ENCODE assay signal across 1 cellular context in the genomic region with DNA sequence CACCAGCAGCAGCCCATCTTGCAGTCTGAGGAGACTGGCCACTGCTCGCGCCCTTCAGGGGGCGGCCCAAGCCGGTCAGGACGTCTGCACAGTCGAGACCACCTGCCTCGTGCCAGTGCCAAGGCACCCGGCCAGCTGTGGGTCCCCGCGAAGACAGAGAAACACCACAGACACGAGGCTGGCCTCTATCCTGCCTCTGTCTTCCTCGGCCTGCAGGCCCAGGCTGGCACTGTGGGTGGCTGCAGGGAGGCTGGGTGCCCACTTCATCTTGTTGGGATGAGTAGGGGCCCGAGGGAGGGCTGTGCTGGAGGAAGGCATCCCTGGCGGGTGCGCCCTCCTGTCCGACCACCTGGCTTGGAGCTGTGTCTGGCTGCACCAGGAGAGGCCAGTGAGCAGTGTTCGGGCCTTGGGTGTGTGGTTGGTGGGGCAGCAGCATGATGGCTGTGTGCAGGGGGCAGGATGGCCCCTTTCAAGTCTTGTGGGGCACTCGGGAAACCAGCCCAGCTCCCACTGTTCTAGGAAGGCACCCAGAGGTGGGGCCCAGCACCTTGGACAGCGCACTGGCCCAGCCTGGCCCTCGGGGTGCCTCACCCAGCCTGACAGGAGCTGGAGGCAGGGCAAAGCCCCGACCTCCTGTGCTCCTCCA.
TF ChIP-seq lines count a peak whose summit lies in the region.

No MANE protein-coding gene starts in this region.

TF ChIP-seq in HepG2, 621 proteins besides CTCF, POLR2A, EP300 and RAD21 (continued from another document and continues in another):
- TF ChIP-seq, protein P1, sequence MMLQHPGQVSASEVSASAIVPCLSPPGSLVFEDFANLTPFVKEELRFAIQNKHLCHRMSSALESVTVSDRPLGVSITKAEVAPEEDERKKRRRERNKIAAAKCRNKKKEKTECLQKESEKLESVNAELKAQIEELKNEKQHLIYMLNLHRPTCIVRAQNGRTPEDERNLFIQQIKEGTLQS (CRISPR knock-in tag; IDR thresholded peaks at IDR 0.05): peak; percentile 75
- TF ChIP-seq ZNF367 (CRISPR knock-in tag; IDR thresholded peaks at IDR 0.05; ENCODE audit: borderline replicate concordance) (no peak; the same call in 1 of the 2 replicates), ZNF773 (CRISPR knock-in tag; IDR thresholded peaks at IDR 0.05; ENCODE audit: borderline replicate concordance) (peak; percentile 83; the same call in 1 of the 2 replicates), MIXL1 (CRISPR knock-in tag; IDR thresholded peaks at IDR 0.05) (0 out of 2 replicates have a peak, but pooled peaks have one; percentile 42), ERF (CRISPR knock-in tag; IDR thresholded peaks at IDR 0.05) (peak; percentile 68), SOX5 (CRISPR knock-in tag; IDR thresholded peaks at IDR 0.05; ENCODE audit: borderline replicate concordance) (0 out of 2 replicates have a peak, but pooled peaks have one; percentile 22), IRF2 (CRISPR knock-in tag; IDR thresholded peaks at IDR 0.05) (peak; percentile 24; the same call in 1 of the 2 replicates), ZNF18 (CRISPR knock-in tag; IDR thresholded peaks at IDR 0.05; ENCODE audit: insufficient replicate concordance) (peak; percentile 40), KAT8 (CRISPR knock-in tag; IDR thresholded peaks at IDR 0.05) (no peak), KMT2B (CRISPR knock-in tag; IDR thresholded peaks at IDR 0.05) (peak; percentile 55; the same call in 1 of the 2 replicates), RARA (CRISPR knock-in tag; IDR thresholded peaks at IDR 0.05) (peak; percentile 28; the same call in 1 of the 2 replicates), ZNF430 (CRISPR knock-in tag; IDR thresholded peaks at IDR 0.05) (peak; percentile 41; the same call in 1 of the 2 replicates), ZKSCAN8 (CRISPR knock-in tag; IDR thresholded peaks at IDR 0.05; ENCODE audit: borderline replicate concordance) (no peak), KLF11 (CRISPR knock-in tag; IDR thresholded peaks at IDR 0.05) (peak; percentile 44; the same call in 1 of the 2 replicates), ZBTB1 (CRISPR knock-in tag; IDR thresholded peaks at IDR 0.05; ENCODE audit: borderline replicate concordance) (no peak), ZNF616 (CRISPR knock-in tag; IDR thresholded peaks at IDR 0.05; ENCODE audit: low read depth) (0 out of 2 replicates have a peak, but pooled peaks have one; percentile 40), ARID5B (CRISPR knock-in tag; IDR thresholded peaks at IDR 0.05) (peak; percentile 48; the same call in 1 of the 2 replicates), ZNF263 (CRISPR knock-in tag; IDR thresholded peaks at IDR 0.05) (0 out of 2 replicates have a peak, but pooled peaks have one; percentile 21), GATA4 (IDR thresholded peaks at IDR 0.05; ENCODE audit: borderline replicate concordance, low read depth) (no peak), FOSL2 (CRISPR knock-in tag; IDR thresholded peaks at IDR 0.05) (peak; percentile 38; the same call in 1 of the 2 replicates), ZBTB7B (CRISPR knock-in tag; IDR thresholded peaks at IDR 0.05) (0 out of 2 replicates have a peak, but pooled peaks have one; percentile 36), SAP130 (CRISPR knock-in tag; IDR thresholded peaks at IDR 0.05; ENCODE audit: low read depth) (peak; percentile 53; the same call in 1 of the 2 replicates), NFKB2 (CRISPR knock-in tag; IDR thresholded peaks at IDR 0.05; ENCODE audit: borderline replicate concordance) (peak; percentile 80), NR0B2 (CRISPR knock-in tag; IDR thresholded peaks at IDR 0.05) (peak; percentile 42; the same call in 1 of the 2 replicates), SMAD3 (CRISPR knock-in tag; IDR thresholded peaks at IDR 0.05) (0 out of 2 replicates have a peak, but pooled peaks have one; percentile 38), ZNF546 (CRISPR knock-in tag; conservative IDR thresholded peaks at IDR 0.05) (0 out of 2 replicates have a peak, but pooled peaks have one; percentile 53), MXD3 (CRISPR knock-in tag; IDR thresholded peaks at IDR 0.05) (peak; percentile 75; the same call in 1 of the 2 replicates), ARHGAP35 (CRISPR knock-in tag; IDR thresholded peaks at IDR 0.05; ENCODE audit: borderline replicate concordance) (peak; percentile 43; the same call in 1 of the 2 replicates), ZNF260 (CRISPR knock-in tag; IDR thresholded peaks at IDR 0.05; ENCODE audit: borderline replicate concordance, low read depth) (no peak)
- TF ChIP-seq, protein P2, sequence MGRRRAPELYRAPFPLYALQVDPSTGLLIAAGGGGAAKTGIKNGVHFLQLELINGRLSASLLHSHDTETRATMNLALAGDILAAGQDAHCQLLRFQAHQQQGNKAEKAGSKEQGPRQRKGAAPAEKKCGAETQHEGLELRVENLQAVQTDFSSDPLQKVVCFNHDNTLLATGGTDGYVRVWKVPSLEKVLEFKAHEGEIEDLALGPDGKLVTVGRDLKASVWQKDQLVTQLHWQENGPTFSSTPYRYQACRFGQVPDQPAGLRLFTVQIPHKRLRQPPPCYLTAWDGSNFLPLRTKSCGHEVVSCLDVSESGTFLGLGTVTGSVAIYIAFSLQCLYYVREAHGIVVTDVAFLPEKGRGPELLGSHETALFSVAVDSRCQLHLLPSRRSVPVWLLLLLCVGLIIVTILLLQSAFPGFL (CRISPR knock-in tag; IDR thresholded peaks at IDR 0.05): no peak
- TF ChIP-seq, protein P3, sequence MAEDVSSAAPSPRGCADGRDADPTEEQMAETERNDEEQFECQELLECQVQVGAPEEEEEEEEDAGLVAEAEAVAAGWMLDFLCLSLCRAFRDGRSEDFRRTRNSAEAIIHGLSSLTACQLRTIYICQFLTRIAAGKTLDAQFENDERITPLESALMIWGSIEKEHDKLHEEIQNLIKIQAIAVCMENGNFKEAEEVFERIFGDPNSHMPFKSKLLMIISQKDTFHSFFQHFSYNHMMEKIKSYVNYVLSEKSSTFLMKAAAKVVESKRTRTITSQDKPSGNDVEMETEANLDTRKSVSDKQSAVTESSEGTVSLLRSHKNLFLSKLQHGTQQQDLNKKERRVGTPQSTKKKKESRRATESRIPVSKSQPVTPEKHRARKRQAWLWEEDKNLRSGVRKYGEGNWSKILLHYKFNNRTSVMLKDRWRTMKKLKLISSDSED (CRISPR knock-in tag; IDR thresholded peaks at IDR 0.05): 0 out of 2 replicates have a peak, but pooled peaks have one; percentile 38
- TF ChIP-seq, protein P4, sequence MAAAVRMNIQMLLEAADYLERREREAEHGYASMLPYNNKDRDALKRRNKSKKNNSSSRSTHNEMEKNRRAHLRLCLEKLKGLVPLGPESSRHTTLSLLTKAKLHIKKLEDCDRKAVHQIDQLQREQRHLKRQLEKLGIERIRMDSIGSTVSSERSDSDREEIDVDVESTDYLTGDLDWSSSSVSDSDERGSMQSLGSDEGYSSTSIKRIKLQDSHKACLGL (CRISPR knock-in tag; IDR thresholded peaks at IDR 0.05): peak; percentile 64; the same call in 1 of the 2 replicates
- TF ChIP-seq, protein P5, sequence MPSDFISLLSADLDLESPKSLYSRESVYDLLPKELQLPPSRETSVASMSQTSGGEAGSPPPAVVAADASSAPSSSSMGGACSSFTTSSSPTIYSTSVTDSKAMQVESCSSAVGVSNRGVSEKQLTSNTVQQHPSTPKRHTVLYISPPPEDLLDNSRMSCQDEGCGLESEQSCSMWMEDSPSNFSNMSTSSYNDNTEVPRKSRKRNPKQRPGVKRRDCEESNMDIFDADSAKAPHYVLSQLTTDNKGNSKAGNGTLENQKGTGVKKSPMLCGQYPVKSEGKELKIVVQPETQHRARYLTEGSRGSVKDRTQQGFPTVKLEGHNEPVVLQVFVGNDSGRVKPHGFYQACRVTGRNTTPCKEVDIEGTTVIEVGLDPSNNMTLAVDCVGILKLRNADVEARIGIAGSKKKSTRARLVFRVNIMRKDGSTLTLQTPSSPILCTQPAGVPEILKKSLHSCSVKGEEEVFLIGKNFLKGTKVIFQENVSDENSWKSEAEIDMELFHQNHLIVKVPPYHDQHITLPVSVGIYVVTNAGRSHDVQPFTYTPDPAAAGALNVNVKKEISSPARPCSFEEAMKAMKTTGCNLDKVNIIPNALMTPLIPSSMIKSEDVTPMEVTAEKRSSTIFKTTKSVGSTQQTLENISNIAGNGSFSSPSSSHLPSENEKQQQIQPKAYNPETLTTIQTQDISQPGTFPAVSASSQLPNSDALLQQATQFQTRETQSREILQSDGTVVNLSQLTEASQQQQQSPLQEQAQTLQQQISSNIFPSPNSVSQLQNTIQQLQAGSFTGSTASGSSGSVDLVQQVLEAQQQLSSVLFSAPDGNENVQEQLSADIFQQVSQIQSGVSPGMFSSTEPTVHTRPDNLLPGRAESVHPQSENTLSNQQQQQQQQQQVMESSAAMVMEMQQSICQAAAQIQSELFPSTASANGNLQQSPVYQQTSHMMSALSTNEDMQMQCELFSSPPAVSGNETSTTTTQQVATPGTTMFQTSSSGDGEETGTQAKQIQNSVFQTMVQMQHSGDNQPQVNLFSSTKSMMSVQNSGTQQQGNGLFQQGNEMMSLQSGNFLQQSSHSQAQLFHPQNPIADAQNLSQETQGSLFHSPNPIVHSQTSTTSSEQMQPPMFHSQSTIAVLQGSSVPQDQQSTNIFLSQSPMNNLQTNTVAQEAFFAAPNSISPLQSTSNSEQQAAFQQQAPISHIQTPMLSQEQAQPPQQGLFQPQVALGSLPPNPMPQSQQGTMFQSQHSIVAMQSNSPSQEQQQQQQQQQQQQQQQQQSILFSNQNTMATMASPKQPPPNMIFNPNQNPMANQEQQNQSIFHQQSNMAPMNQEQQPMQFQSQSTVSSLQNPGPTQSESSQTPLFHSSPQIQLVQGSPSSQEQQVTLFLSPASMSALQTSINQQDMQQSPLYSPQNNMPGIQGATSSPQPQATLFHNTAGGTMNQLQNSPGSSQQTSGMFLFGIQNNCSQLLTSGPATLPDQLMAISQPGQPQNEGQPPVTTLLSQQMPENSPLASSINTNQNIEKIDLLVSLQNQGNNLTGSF (CRISPR knock-in tag; IDR thresholded peaks at IDR 0.05): peak; percentile 76; the same call in 1 of the 2 replicates
- TF ChIP-seq, protein P6, sequence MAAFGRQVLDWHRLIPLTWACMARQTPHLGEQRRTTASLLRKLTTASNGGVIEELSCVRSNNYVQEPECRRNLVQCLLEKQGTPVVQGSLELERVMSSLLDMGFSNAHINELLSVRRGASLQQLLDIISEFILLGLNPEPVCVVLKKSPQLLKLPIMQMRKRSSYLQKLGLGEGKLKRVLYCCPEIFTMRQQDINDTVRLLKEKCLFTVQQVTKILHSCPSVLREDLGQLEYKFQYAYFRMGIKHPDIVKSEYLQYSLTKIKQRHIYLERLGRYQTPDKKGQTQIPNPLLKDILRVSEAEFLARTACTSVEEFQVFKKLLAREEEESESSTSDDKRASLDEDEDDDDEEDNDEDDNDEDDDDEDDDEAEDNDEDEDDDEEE (CRISPR knock-in tag; IDR thresholded peaks at IDR 0.05): peak; percentile 80; the same call in 1 of the 2 replicates
- TF ChIP-seq, protein P7, sequence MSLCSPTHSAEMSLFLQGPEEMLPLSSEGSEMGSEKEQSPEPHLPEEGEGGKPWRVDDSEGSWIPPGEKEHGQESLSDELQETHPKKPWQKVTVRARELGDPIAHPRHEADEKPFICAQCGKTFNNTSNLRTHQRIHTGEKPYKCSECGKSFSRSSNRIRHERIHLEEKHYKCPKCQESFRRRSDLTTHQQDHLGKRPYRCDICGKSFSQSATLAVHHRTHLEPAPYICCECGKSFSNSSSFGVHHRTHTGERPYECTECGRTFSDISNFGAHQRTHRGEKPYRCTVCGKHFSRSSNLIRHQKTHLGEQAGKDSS (CRISPR knock-in tag; IDR thresholded peaks at IDR 0.05; ENCODE audit: borderline replicate concordance, low read depth): 0 out of 2 replicates have a peak, but pooled peaks have one; percentile 28
